18 cellular contexts compared by ENCODE assay signal in the genomic region with DNA sequence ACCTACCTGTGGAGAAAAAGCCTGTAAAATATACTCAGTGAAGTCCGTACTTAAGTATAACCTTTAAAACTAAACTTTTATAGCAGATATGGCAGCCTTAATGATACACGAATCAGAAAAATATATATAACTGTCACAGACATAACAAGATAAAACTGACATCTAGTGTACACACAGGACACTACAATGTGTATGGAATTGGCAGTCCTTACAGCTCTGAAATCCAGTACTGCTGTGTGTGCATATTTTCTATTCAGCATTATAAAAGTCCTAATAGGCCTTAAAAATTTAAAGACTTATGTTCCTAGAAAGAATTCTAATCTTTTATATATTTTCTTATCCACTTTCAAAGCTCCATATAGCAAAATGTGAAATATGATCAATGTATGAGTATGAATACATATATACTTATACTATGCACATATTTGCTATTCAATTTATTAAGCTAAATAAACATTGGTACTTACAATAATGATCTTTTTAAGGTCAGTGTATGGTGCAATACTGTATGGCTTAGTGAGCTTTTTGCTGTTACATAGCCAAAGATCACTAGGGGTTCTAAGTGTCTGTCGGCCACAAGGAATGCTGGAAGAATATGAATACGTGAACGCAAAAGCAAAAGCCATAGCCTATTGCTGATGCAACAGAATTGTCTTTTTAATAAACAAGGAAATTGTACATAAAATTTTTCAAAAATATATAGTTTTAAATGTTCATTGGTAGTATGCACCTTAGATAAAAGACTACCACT.
"Had no signal": no experiment of that assay in that cellular context is flagged by ENCODE, and none has a peak within 500 bp of the region (broad histone marks: within the 10 kb centered on the region; RNA-seq: fewer than 3 reads in every experiment).

No MANE protein-coding gene starts in this region.

- ATAC-seq: activated CD8-positive, alpha-beta T cell treated with anti-CD3 and anti-CD28 coated beads, Interleukin-2, amount 10 ng/mL, durations not matched to agents 7 days and 5 days; activated naive CD4-positive, alpha-beta T cell treated with anti-CD3 and anti-CD28 coated beads, Interleukin-2, amount 50 U/mL, for 72 hours; gastrocnemius medialis; heart right ventricle; left colon; lower lobe of right lung; right cardiac atrium; stimulated activated naive CD8-positive, alpha-beta T cell treated with anti-CD3 and anti-CD28 coated beads, Interleukin-15, amount 100 ng/mL, for 72 hours; WTC11 had no signal

- H3K36me3 ChIP-seq: prostate gland had no signal

- H3K4me3 ChIP-seq: gastrocnemius medialis, heart right ventricle, lower lobe of right lung, prostate gland had no signal

- H3K27ac ChIP-seq: gastrocnemius medialis, heart right ventricle, lower lobe of right lung, prostate gland had no signal

- H3K4me1 ChIP-seq: gastrocnemius medialis, lower lobe of right lung, prostate gland had no signal

- H3K27me3 ChIP-seq: gastrocnemius medialis, heart right ventricle had no signal

- H3K9me3 ChIP-seq: gastrocnemius medialis, heart right ventricle, lower lobe of right lung, prostate gland had no signal

- DNase-seq: activated CD4-positive, alpha-beta T cell treated with anti-CD3 and anti-CD28 coated beads for 48 hours; activated CD8-positive, alpha-beta memory T cell treated with anti-CD3 and anti-CD28 coated beads, Interleukin-2, amount 50 U/mL, for 4 hours; activated CD8-positive, alpha-beta T cell treated with anti-CD3 and anti-CD28 coated beads, Interleukin-2, amount 10 ng/mL, durations not matched to agents 7 days and 5 days; activated effector memory CD4-positive, alpha-beta T cell treated with anti-CD3 and anti-CD28 coated beads, Interleukin-2, amount 50 U/mL, for 16 hours; activated T-cell treated with anti-CD3 and anti-CD28 coated beads, Interleukin-2, amount 50 U/mL, for 48 hours; central memory CD4-positive, alpha-beta T cell; cortex of kidney; effector CD8-positive, alpha-beta T cell; gastrocnemius medialis; heart right ventricle; left colon; lower lobe of right lung; nephron progenitor cell; right cardiac atrium; stimulated activated naive CD8-positive, alpha-beta T cell treated with anti-CD3 and anti-CD28 coated beads, Interleukin-15, amount 100 ng/mL, for 72 hours had no signal
